Comparison of ENCODE assay signal across 13 cellular contexts in genomic region chr14:22168092-22168955, GRCh38.
DNase-seq lines count a peak whose midpoint lies in the region; ATAC-seq and TF ChIP-seq lines count a peak whose summit lies in the region.
"Had no signal": no experiment of that assay in that cellular context is flagged by ENCODE, and none has a peak within 500 bp of the region (broad histone marks: within the 10 kb centered on the region; RNA-seq: fewer than 3 reads in every experiment).

No MANE protein-coding gene starts in this region.

- H3K36me3 Mint-ChIP-seq in CD8-positive, alpha-beta T cell = peaks cover 2% of the 10 kb centered on the region
- no peaks in the 10 kb centered on the region for H3K36me3 Mint-ChIP-seq in activated T-helper 2 cell treated with anti-CD3 and anti-CD28 coated beads, Interferon-gamma antibody, Interleukin-2, Interleukin-4, amounts not matched to agents 10 μg/mL and 5 μg/mL and 100 μg/mL, durations not matched to agents 14 hours and 24 hours and 36 hours (ENCODE audit: low read depth)
- H3K36me3 Mint-ChIP-seq: stimulated activated memory B cell treated with anti-CD40 and anti-IgM and Interleukin-4, amounts not matched to agents 10 μg/mL and 1 μg/mL and 100 μg/mL, for 72 hours had no signal

- peak overlapping the region; percentile 39 for H3K4me3 ChIP-seq in CD8-positive, alpha-beta T cell (ENCODE audit: low read depth, low read length)
- H3K4me3 ChIP-seq in kidney epithelial cell (ENCODE audit: low read depth, low read length) = no peak overlapping the region
- H3K4me3 ChIP-seq: left lung had no signal

- no peaks in the 10 kb centered on the region for H3K9me3 Mint-ChIP-seq in CD8-positive, alpha-beta T cell
- no peaks in the 10 kb centered on the region for H3K9me3 Mint-ChIP-seq in activated T-helper 2 cell treated with anti-CD3 and anti-CD28 coated beads, Interferon-gamma antibody, Interleukin-2, Interleukin-4, amounts not matched to agents 10 μg/mL and 5 μg/mL and 100 μg/mL, durations not matched to agents 14 hours and 24 hours and 36 hours
- H3K9me3 Mint-ChIP-seq: stimulated activated memory B cell treated with anti-CD40 and anti-IgM and Interleukin-4, amounts not matched to agents 10 μg/mL and 1 μg/mL and 100 μg/mL, for 72 hours had no signal

- peak in 1 of 7 experiments; percentile 23 for DNase-seq in CD8-positive, alpha-beta T cell
- DNase-seq in activated T-helper 2 cell treated with anti-CD3 and anti-CD28 coated beads, Interferon-gamma antibody, Interleukin-2, Interleukin-4, amounts not matched to agents 10 μg/mL and 5 μg/mL and 100 μg/mL, durations not matched to agents 14 hours and 24 hours and 36 hours (ENCODE audit: low spot score) = no peak
- DNase-seq in kidney epithelial cell (ENCODE audit: low read depth) (no peak), NCI-H2196 treated with DMSO at 0.1 percent for 48 hours (lab: John Stamatoyannopoulos, UW; ENCODE audit: unreplicated experiment) (no peak)
- no peak for DNase-seq in stimulated activated CD4-positive, alpha-beta T cell treated with anti-CD3 and anti-CD28 coated beads, Interleukin-4, amount 100 ng/mL, for 4 hours
- DNase-seq: foreskin melanocyte, GOT3, left lung, NCI-H2081, occipital lobe had no signal

- no peaks in the 10 kb centered on the region for H3K4me1 ChIP-seq in CD8-positive, alpha-beta T cell (ENCODE audit: insufficient read depth, low read length)
- H3K4me1 ChIP-seq: left lung had no signal

- POLR2A ChIA-PET in CD8-positive, alpha-beta T cell (lab: Charles Lee) = no interaction called here

- H3K27ac Mint-ChIP-seq in CD8-positive, alpha-beta T cell = peak overlapping the region; percentile 92
- peak overlapping the region; percentile 42 for H3K27ac Mint-ChIP-seq in activated T-helper 2 cell treated with anti-CD3 and anti-CD28 coated beads, Interferon-gamma antibody, Interleukin-2, Interleukin-4, amounts not matched to agents 10 μg/mL and 5 μg/mL and 100 μg/mL, durations not matched to agents 14 hours and 24 hours and 36 hours
- H3K27ac Mint-ChIP-seq: stimulated activated memory B cell treated with anti-CD40 and anti-IgM and Interleukin-4, amounts not matched to agents 10 μg/mL and 1 μg/mL and 100 μg/mL, for 72 hours had no signal

- H3K9me3 ChIP-seq in CD8-positive, alpha-beta T cell (ENCODE audit: low read length) = no peaks in the 10 kb centered on the region
- no peaks in the 10 kb centered on the region for H3K9me3 ChIP-seq in KOPT-K1 (ENCODE audit: insufficient read depth, low read length, poor library complexity, severe bottlenecking)
- H3K9me3 ChIP-seq: left lung had no signal

- H3K27me3 Mint-ChIP-seq in CD8-positive, alpha-beta T cell (ENCODE audit: low read depth) = no peaks in the 10 kb centered on the region
- H3K27me3 Mint-ChIP-seq in activated T-helper 2 cell treated with anti-CD3 and anti-CD28 coated beads, Interferon-gamma antibody, Interleukin-2, Interleukin-4, amounts not matched to agents 10 μg/mL and 5 μg/mL and 100 μg/mL, durations not matched to agents 14 hours and 24 hours and 36 hours (ENCODE audit: low read depth) = no peaks in the 10 kb centered on the region

- H3K4me3 Mint-ChIP-seq in CD8-positive, alpha-beta T cell = peak overlapping the region; percentile 85
- peak overlapping the region; percentile 77 for H3K4me3 Mint-ChIP-seq in activated T-helper 2 cell treated with anti-CD3 and anti-CD28 coated beads, Interferon-gamma antibody, Interleukin-2, Interleukin-4, amounts not matched to agents 10 μg/mL and 5 μg/mL and 100 μg/mL, durations not matched to agents 14 hours and 24 hours and 36 hours (ENCODE audit: low read depth)
- H3K4me3 Mint-ChIP-seq: stimulated activated memory B cell treated with anti-CD40 and anti-IgM and Interleukin-4, amounts not matched to agents 10 μg/mL and 1 μg/mL and 100 μg/mL, for 72 hours had no signal

- intact Hi-C loops in CD8-positive, alpha-beta T cell (cut with DNase I, micrococcal nuclease) = loop anchor here in 1 of 2 experiments (1.0 kb wide), 1 partner anchor 33 kb away; no protein-coding TSS in a partner anchor
- intact Hi-C loops in activated T-helper 2 cell treated with anti-CD3 and anti-CD28 coated beads, Interferon-gamma antibody, Interleukin-2, Interleukin-4, amounts not matched to agents 10 μg/mL and 5 μg/mL and 100 μg/mL, durations not matched to agents 14 hours and 24 hours and 36 hours (cut with micrococcal nuclease) = no loop called here

- H3K4me1 Mint-ChIP-seq in CD8-positive, alpha-beta T cell (ENCODE audit: low read depth) = no peaks in the 10 kb centered on the region
- peaks cover 9% of the 10 kb centered on the region for H3K4me1 Mint-ChIP-seq in activated T-helper 2 cell treated with anti-CD3 and anti-CD28 coated beads, Interferon-gamma antibody, Interleukin-2, Interleukin-4, amounts not matched to agents 10 μg/mL and 5 μg/mL and 100 μg/mL, durations not matched to agents 14 hours and 24 hours and 36 hours (ENCODE audit: low read depth)
- H3K4me1 Mint-ChIP-seq: stimulated activated memory B cell treated with anti-CD40 and anti-IgM and Interleukin-4, amounts not matched to agents 10 μg/mL and 1 μg/mL and 100 μg/mL, for 72 hours had no signal

- no peaks in the 10 kb centered on the region for H3K36me3 ChIP-seq in CD8-positive, alpha-beta T cell (ENCODE audit: insufficient read depth, low read length)
- H3K36me3 ChIP-seq in KOPT-K1 (ENCODE audit: insufficient read depth, low read length) = peaks cover 28% of the 10 kb centered on the region
- H3K36me3 ChIP-seq in kidney epithelial cell (ENCODE audit: control insufficient read depth, insufficient read depth, low read length) = no peaks in the 10 kb centered on the region
- H3K36me3 ChIP-seq: left lung had no signal

- peak; percentile 74 for ATAC-seq in CD8-positive, alpha-beta T cell
- ATAC-seq in HG03442 (IDR thresholded peaks at IDR 0.05; ENCODE audit: unreplicated experiment) = no peak
- ATAC-seq: left lung; stimulated activated memory B cell treated with anti-CD40 and anti-IgM and Interleukin-4, amounts not matched to agents 10 μg/mL and 1 μg/mL and 100 μg/mL, for 72 hours had no signal

- CTCF ChIA-PET in CD8-positive, alpha-beta T cell (lab: Charles Lee) = interaction anchor here (0.6 to 2.1 kb wide), 2 partner anchors 82 to 402 kb away, joined by 3 to 6 read pairs; no protein-coding TSS in a partner anchor

- H3K27me3 ChIP-seq in CD8-positive, alpha-beta T cell (ENCODE audit: insufficient read depth, low read length) = no peaks in the 10 kb centered on the region
- H3K27me3 ChIP-seq in kidney epithelial cell (ENCODE audit: control insufficient read depth, insufficient read depth, low read length) = no peaks in the 10 kb centered on the region
- H3K27me3 ChIP-seq: left lung had no signal

- H3K27ac ChIP-seq in CD8-positive, alpha-beta T cell (ENCODE audit: low read depth, low read length) = peak overlapping the region; percentile 35
- H3K27ac ChIP-seq in KOPT-K1 (ENCODE audit: low read depth, low read length, poor library complexity, severe bottlenecking) = peak overlapping the region; percentile 96
- H3K27ac ChIP-seq: left lung had no signal

- TF ChIP-seq CTCF in CD8-positive, alpha-beta T cell (IDR thresholded peaks at IDR 0.05) = no peak
- peak; percentile 29 for TF ChIP-seq CTCF in kidney epithelial cell (IDR thresholded peaks at IDR 0.05; ENCODE audit: insufficient read depth, low read length, poor library complexity, severe bottlenecking)
